7 cellular contexts compared by ENCODE assay signal in genomic region chr19:40614595-40615411, GRCh38. TPM values are rescaled to one million over a fixed set of nuclear protein-coding genes. Genes with fewer than 3 reads are reported as not detected.
DNase-seq lines count a peak whose midpoint lies in the region; ATAC-seq and TF ChIP-seq lines count a peak whose summit lies in the region.

No MANE protein-coding gene starts in this region.

- H3K79me2 ChIP-seq in PC-3 (ENCODE audit: low read length) = no peaks in the 10 kb centered on the region

- TF ChIP-seq CTCF in PC-3 (conservative IDR thresholded peaks at IDR 0.05; ENCODE audit: low read depth, low read length) = no peak
- no peak for TF ChIP-seq CTCF in psoas muscle (IDR thresholded peaks at IDR 0.05)

- peaks cover 10% of the 10 kb centered on the region for H3K36me3 ChIP-seq in HAP-1 (replicated peaks)
- H3K36me3 ChIP-seq in PC-3 (ENCODE audit: low read depth, low read length) = no peaks in the 10 kb centered on the region
- no peaks in the 10 kb centered on the region for H3K36me3 ChIP-seq in psoas muscle (ENCODE audit: insufficient read depth in 1 of 2, low read depth in 1 of 2)

- DNase-seq in HAP-1 (ENCODE audit: low spot score in 2 of 2) = peak; percentile 49 to 84
- DNase-seq in PC-3 = peak; percentile 79
- peak; percentile 97 for DNase-seq in activated effector memory CD4-positive, alpha-beta T cell treated with anti-CD3 and anti-CD28 coated beads, Interleukin-2, amount 50 U/mL, for 16 hours
- DNase-seq in glomerular visceral epithelial cell (ENCODE audit: extremely low spot score) = peak; percentile 85
- peak; percentile 81 to 84 for DNase-seq in psoas muscle
- peak; percentile 88 for DNase-seq in ureter (ENCODE audit: low spot score)
- no peak for DNase-seq in HK-2 (ENCODE audit: unreplicated experiment)

- H3K4me1 ChIP-seq in HAP-1 (peaks cover 5% of the 10 kb centered on the region), PC-3 (ENCODE audit: insufficient read depth, low read length) (peaks cover 18% of the 10 kb centered on the region), psoas muscle (peaks cover 6% of the 10 kb centered on the region)

- no TSS peak for BruUV-seq in PC-3 (replicated peaks; lab: Mats Ljungman, UMichigan)

- H2AFZ ChIP-seq in PC-3 (ENCODE audit: low read length) = peak overlapping the region; percentile 52; the same call in 1 of the 2 replicates

- POLR2A ChIA-PET in PC-3 (lab: Charles Lee; ENCODE audit: unreplicated experiment) = no interaction called here

- no peaks in the 10 kb centered on the region for H4K20me1 ChIP-seq in PC-3 (ENCODE audit: low read length)

- H3K4me3 ChIP-seq in HAP-1 (no peak overlapping the region), PC-3 (ENCODE audit: low read length) (no peak overlapping the region), psoas muscle (peak overlapping the region; percentile 58)

- in situ Hi-C loops in HAP-1 (cut with MboI; ENCODE audit: low sequenced_read_pairs) = no loop called here

- no peaks in the 10 kb centered on the region for H3K9me3 ChIP-seq in HAP-1
- H3K9me3 ChIP-seq in PC-3 (ENCODE audit: low read length) = no peaks in the 10 kb centered on the region
- H3K9me3 ChIP-seq in psoas muscle = no peaks in the 10 kb centered on the region

- H3F3A ChIP-seq in PC-3 (ENCODE audit: low read length, unreplicated experiment) = no peaks in the 10 kb centered on the region

- H3K9ac ChIP-seq in PC-3 (ENCODE audit: low read length) = 0 out of 2 replicates have a peak overlapping the region, but pooled peaks have one; percentile 34

- H3K27me3 ChIP-seq in HAP-1 (ENCODE audit: low read depth) (no peaks in the 10 kb centered on the region), PC-3 (ENCODE audit: low read length) (no peaks in the 10 kb centered on the region), psoas muscle (ENCODE audit: insufficient read depth in 3 of 3, low read length in 2 of 3) (no peaks in the 10 kb centered on the region)

- 54 to 56% (median 55%) methylated on average over 29 of the region's 29 CpGs for WGBS in psoas muscle, 3 donors

- CTCF ChIA-PET in PC-3 (lab: Charles Lee) = no interaction called here

- ATAC-seq in PC-3 (peak; percentile 56), psoas muscle (no peak)

- H3K9me2 ChIP-seq in PC-3 (replicated peaks; ENCODE audit: low read length) = no peaks in the 10 kb centered on the region

- peak overlapping the region; percentile 55; the same call in 1 of the 2 replicates for H3K4me2 ChIP-seq in PC-3 (ENCODE audit: low read length)

- intact Hi-C loops in PC-3 (cut with micrococcal nuclease) (no loop called here), psoas muscle (cut with DNase I) (no loop called here)

- H3K27ac ChIP-seq in PC-3 (ENCODE audit: low read length) = peak overlapping the region; percentile 65
- H3K27ac ChIP-seq in psoas muscle = no peak overlapping the region

RNA-seq across cellular contexts. Expression of gene LTBP4, which starts 13.6 kb away (rescaled TPM):
- total RNA-seq in PC-3 (2014; rRNA removed) = 8.9 and 16.7 TPM in 2 replicates
- total RNA-seq in psoas muscle = 10 to 100 TPM; 24.1 to 55.8 (median 44.0) TPM
- polyA plus RNA-seq in psoas muscle = 10 to 100 TPM; 16.0 to 23.8 (median 20.6) TPM
- 239 TPM for total RNA-seq in ureter

RNA-seq across cellular contexts. Expression of gene SHKBP1, which starts 38.1 kb away (rescaled TPM):
- total RNA-seq in PC-3 (2014; rRNA removed) (43.0 and 63.2 TPM in 2 replicates), psoas muscle (10 to 100 TPM; 12.4 to 17.4 (median 16.1) TPM), ureter (61.2 TPM)
- polyA plus RNA-seq in psoas muscle = 10 to 100 TPM; 14.0 to 21.7 (median 20.3) TPM
